ENCODE assay signal across 15 cellular contexts in the genomic region with DNA sequence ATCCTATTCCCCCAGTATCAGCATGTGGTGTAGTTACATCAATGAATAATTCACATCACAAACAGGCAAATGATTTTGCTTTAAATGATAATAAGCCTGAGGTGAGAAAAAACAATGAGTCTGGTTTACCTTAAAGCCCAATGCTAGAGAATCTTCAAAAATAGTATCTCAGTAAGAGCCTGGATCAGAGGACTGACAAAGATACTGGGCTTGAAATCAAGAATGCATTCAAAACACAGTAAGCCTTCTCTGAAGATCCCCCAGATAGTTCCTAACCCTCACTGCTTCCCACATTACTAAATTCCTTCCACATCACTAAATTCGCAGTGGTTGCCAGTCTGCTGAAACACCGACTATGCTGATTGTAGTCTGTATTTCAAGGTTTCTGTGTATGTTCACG.
A peak's percentile ranks its signal among the peaks of the same experiment; 100 is the strongest.
DNase-seq lines count a peak whose midpoint lies in the region; ATAC-seq and TF ChIP-seq lines count a peak whose summit lies in the region.
"Had no signal": no experiment of that assay in that cellular context is flagged by ENCODE, and none has a peak within 500 bp of the region (broad histone marks: within the 10 kb centered on the region; RNA-seq: fewer than 3 reads in every experiment).

No MANE protein-coding gene starts in this region.

- H3K4me1 ChIP-seq in iPS-20b (ENCODE audit: insufficient read depth, low read length) = peaks cover 16% of the 10 kb centered on the region; the same call in 1 of the 2 replicates
- no peaks in the 10 kb centered on the region for H3K4me1 ChIP-seq in osteoblast (ENCODE audit: insufficient read depth, low read length)
- H3K4me1 ChIP-seq: BLaER1 treated with 17β-estradiol and CSF1 and Interleukin-3, amounts not matched to agents 10 nM and 100 nM had no signal

- no peaks in the 10 kb centered on the region for H4K20me1 ChIP-seq in osteoblast (ENCODE audit: insufficient read depth, low read length)
- H4K20me1 ChIP-seq: BLaER1 treated with 17β-estradiol and CSF1 and Interleukin-3, amounts not matched to agents 10 nM and 100 nM had no signal

- ATAC-seq in T-cell (replicated peaks in 1 of 4) = no peak
- ATAC-seq in GM19463 (IDR thresholded peaks at IDR 0.05; ENCODE audit: unreplicated experiment) = no peak
- no peak for ATAC-seq in GM21381 (IDR thresholded peaks at IDR 0.05; ENCODE audit: unreplicated experiment)
- ATAC-seq: GM12878, HCT116 had no signal

- H3K36me3 ChIP-seq in H7 (replicated peaks; ENCODE audit: control insufficient read depth, insufficient read depth, low read length) = no peaks in the 10 kb centered on the region
- H3K36me3 ChIP-seq in iPS-20b (ENCODE audit: insufficient read depth, low read depth, low read length) = no peaks in the 10 kb centered on the region
- H3K36me3 ChIP-seq in osteoblast (ENCODE audit: insufficient read depth, low read length) = no peaks in the 10 kb centered on the region
- H3K36me3 ChIP-seq: BLaER1 treated with 17β-estradiol and CSF1 and Interleukin-3, amounts not matched to agents 10 nM and 100 nM had no signal

- CTCF ChIA-PET in T-cell (lab: Charles Lee) = no interaction called here

- H3K27ac Mint-ChIP-seq in T-cell = no peak overlapping the region
- H3K27ac Mint-ChIP-seq: CD4-positive, CD25-positive, alpha-beta regulatory T cell had no signal

- peaks cover 4% of the 10 kb centered on the region in 2 donors for H3K27me3 Mint-ChIP-seq in T-cell
- H3K27me3 Mint-ChIP-seq: CD4-positive, CD25-positive, alpha-beta regulatory T cell had no signal

- POLR2A ChIA-PET in T-cell (lab: Charles Lee) = no interaction called here

- H3K36me3 Mint-ChIP-seq in T-cell = no peaks in the 10 kb centered on the region
- H3K36me3 Mint-ChIP-seq: CD4-positive, CD25-positive, alpha-beta regulatory T cell had no signal

- TF ChIP-seq CTCF in osteoblast (IDR thresholded peaks at IDR 0.05; ENCODE audit: extremely low read depth, low read depth, low read length) = no peak

- H3K27me3 ChIP-seq in H7 (ENCODE audit: control insufficient read depth, insufficient read depth, low read length) (peaks cover 2% of the 10 kb centered on the region; the same call in 1 of the 2 replicates), iPS-20b (ENCODE audit: insufficient read depth, low read length) (peaks cover 12% of the 10 kb centered on the region), osteoblast (ENCODE audit: insufficient read depth, low read length) (no peaks in the 10 kb centered on the region)
- H3K27me3 ChIP-seq: BLaER1 treated with 17β-estradiol and CSF1 and Interleukin-3, amounts not matched to agents 10 nM and 100 nM had no signal

- peak; percentile 21 for DNase-seq in H7
- DNase-seq in astrocyte of the hippocampus (ENCODE audit: low read depth, low spot score) = peak; percentile 11
- peak; percentile 28 for DNase-seq in retina
- DNase-seq in T-cell = no peak
- no peak for DNase-seq in osteoblast (ENCODE audit: insufficient read length, low spot score, missing footprints)
- DNase-seq: ACHN; CD4-positive, CD25-positive, alpha-beta regulatory T cell; DMS 273 treated with DMSO at 0.1 percent for 48 hours; GOT3 had no signal

- H3K4me3 ChIP-seq in H7 (ENCODE audit: insufficient read depth, low read depth, low read length) (no peak overlapping the region), iPS-20b (ENCODE audit: low read length) (peak overlapping the region; percentile 9; the same call in 1 of the 2 replicates), osteoblast (ENCODE audit: insufficient read depth, low read length) (no peak overlapping the region)
- H3K4me3 ChIP-seq: BLaER1 treated with 17β-estradiol and CSF1 and Interleukin-3, amounts not matched to agents 10 nM and 100 nM; GM12878 had no signal

- no peaks in the 10 kb centered on the region for H3K79me2 ChIP-seq in osteoblast (ENCODE audit: insufficient read depth, low read length)

- H3K9ac ChIP-seq in iPS-20b (ENCODE audit: low read depth, low read length) = no peak overlapping the region; the same call in 1 of the 2 replicates
- H3K9ac ChIP-seq: BLaER1 treated with 17β-estradiol and CSF1 and Interleukin-3, amounts not matched to agents 10 nM and 100 nM had no signal

- H2AFZ ChIP-seq in osteoblast (ENCODE audit: low read length) = no peak overlapping the region

- no peak overlapping the region for H3K27ac ChIP-seq in iPS-20b (ENCODE audit: low read length)
- no peak overlapping the region for H3K27ac ChIP-seq in osteoblast (ENCODE audit: low read depth, low read length)
- H3K27ac ChIP-seq: BLaER1 treated with 17β-estradiol and CSF1 and Interleukin-3, amounts not matched to agents 10 nM and 100 nM had no signal

- H3K9me3 ChIP-seq in iPS-20b (ENCODE audit: insufficient read depth, low read depth, low read length) = no peaks in the 10 kb centered on the region
- peaks cover 3% of the 10 kb centered on the region for H3K9me3 ChIP-seq in osteoblast (ENCODE audit: low read depth, low read length)
- H3K9me3 ChIP-seq: BLaER1 treated with 17β-estradiol and CSF1 and Interleukin-3, amounts not matched to agents 10 nM and 100 nM had no signal

- H3K4me2 ChIP-seq in osteoblast (ENCODE audit: insufficient read depth, low read length) = no peak overlapping the region
- H3K4me2 ChIP-seq: BLaER1 treated with 17β-estradiol and CSF1 and Interleukin-3, amounts not matched to agents 10 nM and 100 nM had no signal

- H3K9me3 Mint-ChIP-seq in T-cell = no peaks in the 10 kb centered on the region
- H3K9me3 Mint-ChIP-seq: CD4-positive, CD25-positive, alpha-beta regulatory T cell had no signal

- H3K4me3 Mint-ChIP-seq in T-cell = no peak overlapping the region
- H3K4me3 Mint-ChIP-seq: CD4-positive, CD25-positive, alpha-beta regulatory T cell had no signal

- no peaks in the 10 kb centered on the region for H3K4me1 Mint-ChIP-seq in T-cell
- H3K4me1 Mint-ChIP-seq: CD4-positive, CD25-positive, alpha-beta regulatory T cell had no signal

Comparison
In these comparisons a context has a peak if more than half of its experiments do, and no peak if none do; other contexts are left out.
1. DNase-seq: peak in H7 (single experiment), astrocyte of the hippocampus (single experiment) and retina (single experiment); none in T-cell (0 of 34) and osteoblast (single experiment).